In genomic region chrX:107000013-107000515, GRCh38 we compare ENCODE assay signal across 8 cellular contexts. TPM values are rescaled to one million over a fixed set of nuclear protein-coding genes. Genes with fewer than 3 reads are reported as not detected.
A peak's percentile ranks its signal among the peaks of the same experiment; 100 is the strongest.
DNase-seq lines count a peak whose midpoint lies in the region; ATAC-seq and TF ChIP-seq lines count a peak whose summit lies in the region.

Gene MORC4 (minus strand): TSS chrX:107000212. CDS start chrX:106999969, 243 bp downstream.

- ATAC-seq in HCT116 = peak; percentile 93

- TF ChIP-seq RAD21 in HCT116 (IDR thresholded peaks at IDR 0.05; ENCODE audit: low read depth) = no peak

- TF ChIP-seq POLR2A in HCT116 (IDR thresholded peaks at IDR 0.05; ENCODE audit: borderline replicate concordance, extremely low read depth, insufficient read depth, insufficient read length) = no peak
- peak in 1 of 2 donors; percentile 62 for TF ChIP-seq POLR2A in vagina (IDR thresholded peaks at IDR 0.05)

- intact Hi-C loops in HCT116 (cut with micrococcal nuclease) = no loop called here
- intact Hi-C loops in vagina (cut with DNase I) = no loop called here

- TF ChIP-seq CTCF in HCT116 (IDR thresholded peaks at IDR 0.05 in 2 of 3, conservative IDR thresholded peaks at IDR 0.05 in 1 of 3; ENCODE audit: borderline replicate concordance in 1 of 3, insufficient read depth in 1 of 3, low read depth in 2 of 3, low read length in 2 of 3) (no peak), vagina (IDR thresholded peaks at IDR 0.05) (no peak)

- peak within 1 kb of the TSS; percentile 58 for H3K27ac ChIP-seq in HCT116 (ENCODE audit: low read depth, low read length)
- H3K27ac ChIP-seq in vagina = peak within 1 kb of the TSS; percentile 85

- H3K4me1 ChIP-seq in HCT116 (ENCODE audit: control insufficient read depth in 1 of 2, insufficient read depth in 2 of 2, low read length in 2 of 2) (peaks cover 0 to 12% of the 10 kb centered on the region in 2 experiments; a peak in 3 of 4 replicates), vagina (no peaks in the 10 kb centered on the region)

- H4K20me1 ChIP-seq in HCT116 (ENCODE audit: insufficient read depth) = no peaks in the 10 kb centered on the region

- peak within 1 kb of the TSS; percentile 81 for H3K4me2 ChIP-seq in HCT116 (ENCODE audit: low read length)

- peaks cover 25% of the 10 kb centered on the region; the same call in 1 of the 2 replicates for H3K79me2 ChIP-seq in HCT116 (ENCODE audit: insufficient read depth, low read length)

- CTCF ChIA-PET in HCT116 (lab: Charles Lee) = interaction anchor here (1.0 kb wide), 1 partner anchor 775 kb away, joined by 5 read pairs; the partner anchor contains the start of gene TSC22D3

- no peaks in the 10 kb centered on the region for H3K9me2 ChIP-seq in HCT116 (ENCODE audit: insufficient read depth)

- H3K9me3 ChIP-seq in HCT116 (ENCODE audit: control insufficient read depth in 1 of 2, insufficient read depth in 1 of 2, low read depth in 1 of 2, low read length in 2 of 2) (no peaks in the 10 kb centered on the region), vagina (no peaks in the 10 kb centered on the region)

- H3K27me3 Mint-ChIP-seq in T-helper 2 cell treated with Interferon-gamma antibody and Interleukin-4, amounts not matched to agents 5 μg/mL and 100 μg/mL, for 36 hours (ENCODE audit: low read depth) = no peaks in the 10 kb centered on the region

- peaks cover 9% of the 10 kb centered on the region for H3K4me1 Mint-ChIP-seq in T-helper 2 cell treated with Interferon-gamma antibody and Interleukin-4, amounts not matched to agents 5 μg/mL and 100 μg/mL, for 36 hours (ENCODE audit: low read depth)

- H3K9ac ChIP-seq in HCT116 (ENCODE audit: low read length) = peak within 1 kb of the TSS; percentile 53

- H3K4me3 ChIP-seq in HCT116 (replicated peaks in 1 of 2; ENCODE audit: low read depth in 1 of 2, low read length in 2 of 2) (peak within 1 kb of the TSS; percentile 58 to 66), vagina (peak within 1 kb of the TSS; percentile 57 to 61)

- peak within 1 kb of the TSS; percentile 46 for H3K27ac Mint-ChIP-seq in T-helper 2 cell treated with Interferon-gamma antibody and Interleukin-4, amounts not matched to agents 5 μg/mL and 100 μg/mL, for 36 hours

- BruUV-seq in HCT116 (replicated peaks; lab: Mats Ljungman, UMichigan) = no TSS peak

- H3K36me3 ChIP-seq in HCT116 (ENCODE audit: control insufficient read depth in 1 of 2, insufficient read depth in 2 of 2, low read length in 2 of 2) (no peaks in the 10 kb centered on the region; a peak in 1 of 4 replicates), vagina (no peaks in the 10 kb centered on the region)

- peak; percentile 83 for DNase-seq in EL
- DNase-seq in HCT116 (ENCODE audit: low read depth, low spot score) = peak; percentile 67
- DNase-seq in NCI-H1417 (lab: John Stamatoyannopoulos, UW) = peak; percentile 72 to 87 (median 80)
- peak; percentile 47 for DNase-seq in T-helper 2 cell treated with Interferon-gamma antibody and Interleukin-4, amounts not matched to agents 5 μg/mL and 100 μg/mL, for 36 hours (ENCODE audit: low spot score)
- peak; percentile 83 for DNase-seq in astrocyte of the hippocampus (ENCODE audit: low read depth, low spot score)
- peak; percentile 33 for DNase-seq in hepatic stellate cell (ENCODE audit: low spot score)
- peak; percentile 65 for DNase-seq in putamen (ENCODE audit: low spot score)
- peak in 1 of 2 donors; percentile 94 for DNase-seq in vagina (ENCODE audit: extremely low spot score in 2 of 2)

- H3K36me3 Mint-ChIP-seq in T-helper 2 cell treated with Interferon-gamma antibody and Interleukin-4, amounts not matched to agents 5 μg/mL and 100 μg/mL, for 36 hours (ENCODE audit: low read depth) = no peaks in the 10 kb centered on the region

- RAD21 ChIA-PET in HCT116 (lab: Charles Lee; ENCODE audit: low non-redundant PET in 1 of 2, low total read pairs in 2 of 2, uncharacterized antibody in 2 of 2, unreplicated experiment in 2 of 2) = no interaction called here

- POLR2A ChIA-PET in HCT116 (lab: Charles Lee) = no interaction called here

- H3K9me3 Mint-ChIP-seq in T-helper 2 cell treated with Interferon-gamma antibody and Interleukin-4, amounts not matched to agents 5 μg/mL and 100 μg/mL, for 36 hours = no peaks in the 10 kb centered on the region

- H2AFZ ChIP-seq in HCT116 (ENCODE audit: low read depth, low read length, poor library complexity, severe bottlenecking) = peak within 1 kb of the TSS; percentile 74

- no peaks in the 10 kb centered on the region for H3K27me3 ChIP-seq in HCT116 (ENCODE audit: insufficient read depth, low read length)
- H3K27me3 ChIP-seq in vagina = no peaks in the 10 kb centered on the region

- H3K4me3 Mint-ChIP-seq in T-helper 2 cell treated with Interferon-gamma antibody and Interleukin-4, amounts not matched to agents 5 μg/mL and 100 μg/mL, for 36 hours = peak within 1 kb of the TSS; percentile 90

TF ChIP-seq in HCT116, 20 proteins besides CTCF, POLR2A, EP300 and RAD21:
- no peak for TF ChIP-seq ZBTB33 (IDR thresholded peaks at IDR 0.05; ENCODE audit: extremely low read depth, insufficient replicate concordance, low read length)
- no peak for TF ChIP-seq JUND (IDR thresholded peaks at IDR 0.05)
- TF ChIP-seq SRF (IDR thresholded peaks at IDR 0.05; ENCODE audit: low read depth) = no peak
- TF ChIP-seq MAX (IDR thresholded peaks at IDR 0.05) = peak; percentile 50
- no peak for TF ChIP-seq REST (IDR thresholded peaks at IDR 0.05; ENCODE audit: low read depth)
- TF ChIP-seq POLR2AphosphoS5 (IDR thresholded peaks at IDR 0.05; ENCODE audit: low read depth, low read length) = peak; percentile 63
- TF ChIP-seq EZH2 (IDR thresholded peaks at IDR 0.05) = no peak
- peak; percentile 62 for TF ChIP-seq SP1 (IDR thresholded peaks at IDR 0.05; ENCODE audit: low read depth)
- no peak for TF ChIP-seq CBX3 (IDR thresholded peaks at IDR 0.05; ENCODE audit: low read depth)
- TF ChIP-seq CEBPB (IDR thresholded peaks at IDR 0.05; ENCODE audit: low read depth) = no peak
- peak; percentile 94 for TF ChIP-seq YY1 (IDR thresholded peaks at IDR 0.05; ENCODE audit: extremely low read depth, insufficient replicate concordance, low read depth, low read length)
- no peak for TF ChIP-seq FOSL1 (IDR thresholded peaks at IDR 0.05; ENCODE audit: low read depth)
- no peak for TF ChIP-seq TCF7L2 (IDR thresholded peaks at IDR 0.05; ENCODE audit: borderline replicate concordance, extremely low read depth, insufficient read depth, insufficient read length)
- TF ChIP-seq ZFX (IDR thresholded peaks at IDR 0.05) = 0 out of 2 replicates have a peak, but pooled peaks have one; percentile 45
- no peak for TF ChIP-seq ELF1 (IDR thresholded peaks at IDR 0.05; ENCODE audit: borderline replicate concordance, low read depth)
- TF ChIP-seq EGR1 (IDR thresholded peaks at IDR 0.05; ENCODE audit: low read depth) = peak; percentile 23; the same call in 1 of the 2 replicates
- 0 out of 2 replicates have a peak, but pooled peaks have one; percentile 27 for TF ChIP-seq SIN3A (IDR thresholded peaks at IDR 0.05; ENCODE audit: low read depth)

RNA-seq across cellular contexts. Expression of gene MORC4, which starts in this region (rescaled TPM):
- total RNA-seq in HCT116 (2021; ENCODE audit: unreplicated experiment) (20.6 TPM), vagina (17.9 TPM)
- 11.6 and 15.6 TPM in 2 replicates for polyA plus RNA-seq in HCT116 (2012)
